ENCODE assay signal across 1 cellular context in the genomic region with DNA sequence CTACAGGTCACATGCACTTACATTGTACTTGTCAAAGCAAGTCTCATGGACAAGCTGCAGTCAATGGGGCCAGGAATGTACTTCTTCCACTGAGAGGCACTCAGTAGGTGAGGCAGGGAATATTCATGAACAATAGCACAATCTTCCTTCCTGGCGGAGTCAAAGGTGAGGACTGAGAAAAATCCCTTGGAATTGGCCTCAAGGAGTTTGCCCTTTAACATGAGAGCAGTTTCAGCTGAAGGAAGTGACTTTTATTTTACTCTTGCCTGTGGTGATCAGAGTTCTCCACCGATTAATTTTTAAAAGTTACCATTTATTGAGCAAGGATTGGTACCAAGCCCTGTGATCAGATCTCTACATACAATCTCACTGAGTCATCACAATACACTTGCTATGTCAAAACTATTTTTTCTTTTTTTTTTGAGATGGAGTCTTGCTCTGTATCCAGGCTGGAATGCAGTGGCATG.
TF ChIP-seq lines count a peak whose summit lies in the region.

No MANE protein-coding gene starts in this region.

TF ChIP-seq in endothelial cell of umbilical vein, 7 proteins besides CTCF, POLR2A, EP300 and RAD21 (continued from another document):
- TF ChIP-seq EZH2 (IDR thresholded peaks at IDR 0.05; ENCODE audit: borderline replicate concordance, low read depth, low read length, severe bottlenecking) (no peak), JUN (IDR thresholded peaks at IDR 0.05; ENCODE audit: borderline replicate concordance, insufficient read depth, insufficient read length, low read depth) (no peak)
TF ChIP-seq in endothelial cell of umbilical vein: peak in this region for 0.
